In the genomic region with DNA sequence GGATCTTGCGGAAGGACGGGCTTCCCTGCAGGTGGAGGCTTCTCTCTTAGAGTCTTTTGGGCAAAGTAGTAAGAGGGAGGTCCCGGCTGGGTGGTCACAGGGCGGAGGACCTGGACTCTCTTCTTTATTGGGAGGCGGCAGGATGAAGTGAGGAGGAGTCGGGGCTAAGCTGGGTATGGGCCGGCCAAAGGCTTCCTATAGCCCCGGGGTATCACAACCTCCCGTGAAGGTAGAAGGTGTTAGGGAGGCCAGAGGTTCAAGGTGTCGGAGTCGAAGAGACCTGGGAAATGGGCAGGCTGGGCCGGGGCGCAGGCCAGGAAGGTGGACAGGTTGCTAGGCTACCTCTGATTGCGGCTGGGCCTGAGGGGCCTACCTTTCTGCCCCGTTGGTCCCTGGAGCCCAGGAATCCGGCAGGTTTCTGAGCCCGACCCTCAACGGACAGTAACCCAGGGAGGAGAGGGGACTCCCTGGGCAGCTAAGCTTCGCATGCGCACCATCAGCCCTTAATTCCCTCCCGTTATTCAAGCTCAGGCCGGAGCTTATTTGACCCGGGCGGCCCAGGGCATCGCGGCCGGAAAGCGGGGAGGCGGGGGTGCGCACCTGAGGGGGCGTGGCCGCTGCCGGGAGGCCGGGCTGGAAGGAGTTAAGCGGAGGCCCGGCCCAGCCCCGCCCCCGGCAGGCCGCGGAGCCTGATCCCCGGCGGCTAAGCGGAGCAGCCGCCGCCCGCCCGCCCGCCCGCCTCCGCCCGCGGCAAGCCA, we compare ENCODE assay signal across 8 cellular contexts. TPM values are rescaled to one million over a fixed set of nuclear protein-coding genes. Genes with fewer than 3 reads are reported as not detected.
A peak's percentile ranks its signal among the peaks of the same experiment; 100 is the strongest.
DNase-seq lines count a peak whose midpoint lies in the region; TF ChIP-seq lines count a peak whose summit lies in the region.

A gene with protein sequence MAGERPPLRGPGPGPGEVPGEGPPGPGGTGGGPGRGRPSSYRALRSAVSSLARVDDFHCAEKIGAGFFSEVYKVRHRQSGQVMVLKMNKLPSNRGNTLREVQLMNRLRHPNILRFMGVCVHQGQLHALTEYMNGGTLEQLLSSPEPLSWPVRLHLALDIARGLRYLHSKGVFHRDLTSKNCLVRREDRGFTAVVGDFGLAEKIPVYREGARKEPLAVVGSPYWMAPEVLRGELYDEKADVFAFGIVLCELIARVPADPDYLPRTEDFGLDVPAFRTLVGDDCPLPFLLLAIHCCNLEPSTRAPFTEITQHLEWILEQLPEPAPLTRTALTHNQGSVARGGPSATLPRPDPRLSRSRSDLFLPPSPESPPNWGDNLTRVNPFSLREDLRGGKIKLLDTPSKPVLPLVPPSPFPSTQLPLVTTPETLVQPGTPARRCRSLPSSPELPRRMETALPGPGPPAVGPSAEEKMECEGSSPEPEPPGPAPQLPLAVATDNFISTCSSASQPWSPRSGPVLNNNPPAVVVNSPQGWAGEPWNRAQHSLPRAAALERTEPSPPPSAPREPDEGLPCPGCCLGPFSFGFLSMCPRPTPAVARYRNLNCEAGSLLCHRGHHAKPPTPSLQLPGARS (plus strand): TSS at position 685 of the 758 bp plus-strand sequence. CDS start 358 bp downstream, outside the sequence.

- peak within 1 kb of the TSS; percentile 80 for H3K9ac ChIP-seq in ES-I3 (ENCODE audit: low read depth, low read length)
- H3K9ac ChIP-seq in H9 (ENCODE audit: extremely low read depth, insufficient read length, low read length), result peak within 1 kb of the TSS; percentile 26

- H3K27ac Mint-ChIP-seq in H9, result peak within 1 kb of the TSS; percentile 97 to 100 (median 98)
- H3K27ac Mint-ChIP-seq in type B pancreatic cell, result peak within 1 kb of the TSS; percentile 100

- peak within 1 kb of the TSS; percentile 18 for H2AFZ ChIP-seq in H9 (ENCODE audit: low read length)

- H2AK5ac ChIP-seq in H9 (ENCODE audit: insufficient read length, low read length), result no peak within 1 kb of the TSS

- no peak within 1 kb of the TSS for H4K91ac ChIP-seq in H9 (ENCODE audit: insufficient read length, low read depth, low read length)

- H3K4me3 Mint-ChIP-seq in H9, result peak within 1 kb of the TSS; percentile 93 to 97
- peak within 1 kb of the TSS; percentile 98 for H3K4me3 Mint-ChIP-seq in type B pancreatic cell

- H3K23me2 ChIP-seq in H9 (ENCODE audit: insufficient read length, low read depth, low read length, poor library complexity, severe bottlenecking), result peaks cover 15% of the 10 kb centered on the region

- no peak within 1 kb of the TSS for H2BK12ac ChIP-seq in H9 (ENCODE audit: insufficient read length, low read depth, low read length)

- intact Hi-C loops in T-helper 1 cell treated with Interleukin-12 subunit alpha and Interleukin-12 subunit beta and Interleukin-4 antibody, amounts not matched to agents 30 ng/mL and 1 ng/mL, for 36 hours (cut with micrococcal nuclease), result loop anchor here (1.0 to 5.0 kb wide), 21 partner anchors 15 to 1227 kb away; partner anchors contain the start of genes ARHGEF39, CCDC107, CREB3 and DNAI1
- intact Hi-C loops in left ventricle myocardium inferior (cut with micrococcal nuclease), result no loop called here
- intact Hi-C loops in posterior vena cava (cut with DNase I), result loop anchor here in 1 of 2 donors (2.0 kb wide), 1 partner anchor 50 kb away; no protein-coding TSS in a partner anchor

- H3K4me1 ChIP-seq in ES-I3 (ENCODE audit: insufficient read depth, low read length), result peaks cover 2% of the 10 kb centered on the region; the same call in 1 of the 2 replicates
- H3K4me1 ChIP-seq in H9 (ENCODE audit: insufficient read depth, low read length), result no peaks in the 10 kb centered on the region; the same call in 1 of the 2 replicates
- H3K4me1 ChIP-seq in left ventricle myocardium inferior, result peaks cover 36% of the 10 kb centered on the region

- peaks cover 3% of the 10 kb centered on the region; the same call in 1 of the 2 replicates for H3K27me3 Mint-ChIP-seq in H9 (ENCODE audit: low read depth)
- H3K27me3 Mint-ChIP-seq in type B pancreatic cell, result no peaks in the 10 kb centered on the region

- no peak within 1 kb of the TSS for H3K23ac ChIP-seq in H9 (ENCODE audit: insufficient read length, low read depth, low read length)

- peaks cover 9 to 24% (median 21%) of the 10 kb centered on the region in 3 experiments; a peak in 6 of 7 replicates for H3K36me3 Mint-ChIP-seq in H9 (ENCODE audit: insufficient read depth in 1 of 3, low read depth in 3 of 3)
- peaks cover 5% of the 10 kb centered on the region for H3K36me3 Mint-ChIP-seq in type B pancreatic cell

- H3K27me3 ChIP-seq in H9 (ENCODE audit: insufficient read depth, low read length) (no peaks in the 10 kb centered on the region), MG63 (no peaks in the 10 kb centered on the region), left ventricle myocardium inferior (ENCODE audit: low read depth) (no peaks in the 10 kb centered on the region)

- H2BK5ac ChIP-seq in H9 (ENCODE audit: insufficient read length, low read length), result no peak within 1 kb of the TSS

- H3K9me3 Mint-ChIP-seq in H9 (no peaks in the 10 kb centered on the region), type B pancreatic cell (peaks cover 5% of the 10 kb centered on the region)

- H2BK20ac ChIP-seq in H9 (ENCODE audit: low read depth, low read length, poor library complexity, severe bottlenecking), result no peak within 1 kb of the TSS

- TF ChIP-seq CTCF in H9 (conservative IDR thresholded peaks at IDR 0.05), result no peak
- no peak for TF ChIP-seq CTCF in left ventricle myocardium inferior (IDR thresholded peaks at IDR 0.05; ENCODE audit: borderline replicate concordance)
- TF ChIP-seq CTCF in type B pancreatic cell (conservative IDR thresholded peaks at IDR 0.05), result no peak

- H3K4me3 ChIP-seq in MG63 (peak within 1 kb of the TSS; percentile 80), left ventricle myocardium inferior (peak within 1 kb of the TSS; percentile 82)

- DNase-seq in H9, result peak; percentile 90
- DNase-seq in MG63, result peak; percentile 95
- DNase-seq in amniotic epithelial cell (ENCODE audit: low read depth), result peak; percentile 53
- peak; percentile 77 for DNase-seq in left ventricle myocardium inferior
- DNase-seq in posterior vena cava (ENCODE audit: low spot score), result peak; percentile 91
- DNase-seq in type B pancreatic cell (ENCODE audit: extremely low spot score, unreplicated experiment), result peak; percentile 83

- H3T11ph ChIP-seq in H9 (ENCODE audit: low read length), result no peak within 1 kb of the TSS

- no peaks in the 10 kb centered on the region for H4K20me1 ChIP-seq in H9 (ENCODE audit: control insufficient read depth, insufficient read depth, insufficient read length)

- no peaks in the 10 kb centered on the region for H3K79me1 ChIP-seq in H9 (ENCODE audit: insufficient read depth, low read depth, low read length, poor library complexity, severe bottlenecking)

- no CpG with 5 or more reads among the region's 52 CpGs for WGBS in H9 (ENCODE audit: extremely low coverage, insufficient read length, low lambda C conversion rate)

- H3K56ac ChIP-seq in H9 (ENCODE audit: insufficient read length, low read depth, low read length), result no peak within 1 kb of the TSS

- H2BK120ac ChIP-seq in H9 (ENCODE audit: low read depth, low read length, poor library complexity, severe bottlenecking), result no peak within 1 kb of the TSS

- H3K4me1 Mint-ChIP-seq in H9 (peaks cover 16 to 26% of the 10 kb centered on the region in 2 experiments), type B pancreatic cell (ENCODE audit: unreplicated experiment) (peaks cover 19% of the 10 kb centered on the region)

- H3K18ac ChIP-seq in H9 (ENCODE audit: insufficient read length, low read depth, low read length), result peak within 1 kb of the TSS; percentile 39

- H3K9me3 ChIP-seq in ES-I3 (ENCODE audit: control insufficient read depth, insufficient read depth, low read length) (no peaks in the 10 kb centered on the region), H9 (ENCODE audit: control insufficient read depth, low read depth, low read length) (no peaks in the 10 kb centered on the region), MG63 (no peaks in the 10 kb centered on the region), left ventricle myocardium inferior (replicated peaks) (no peaks in the 10 kb centered on the region)

- H3K79me2 ChIP-seq in H9 (ENCODE audit: insufficient read depth, low read length), result no peaks in the 10 kb centered on the region

- H3K4me2 ChIP-seq in H9 (ENCODE audit: insufficient read depth, insufficient read length, low read length), result peak within 1 kb of the TSS; percentile 88

- no peak within 1 kb of the TSS for H2BK15ac ChIP-seq in H9 (ENCODE audit: low read depth, low read length)

- no peak within 1 kb of the TSS for H4K5ac ChIP-seq in H9 (ENCODE audit: insufficient read length, low read depth, low read length)

- no peak within 1 kb of the TSS for H4K8ac ChIP-seq in H9 (replicated peaks; ENCODE audit: insufficient read length, low read depth, low read length)

- H3K4ac ChIP-seq in H9 (ENCODE audit: low read depth, low read length), result no peak within 1 kb of the TSS

- H3K27ac ChIP-seq in H9 (ENCODE audit: insufficient read length, low read depth, low read length) (no peak within 1 kb of the TSS), left ventricle myocardium inferior (replicated peaks) (peak within 1 kb of the TSS; percentile 98)

- H3K14ac ChIP-seq in H9 (ENCODE audit: insufficient read depth, low read length), result peak within 1 kb of the TSS; percentile 43

- H3K36me3 ChIP-seq in ES-I3 (ENCODE audit: insufficient read depth, low read length) (no peaks in the 10 kb centered on the region; the same call in 1 of the 2 replicates), MG63 (peaks cover 40% of the 10 kb centered on the region), left ventricle myocardium inferior (peaks cover 22% of the 10 kb centered on the region)

RNA-seq across cellular contexts. Expression of the gene that starts here (rescaled TPM):
- total RNA-seq in H9 (2021) (28.1 and 28.6 TPM in 2 replicates), left ventricle myocardium inferior (25.4 TPM), posterior vena cava (10 to 100 TPM; 50.8 to 61.1 TPM), type B pancreatic cell (ENCODE audit: low replicate concordance) (30.6 and 42.4 TPM in 2 replicates)
- 17.4 and 21.5 TPM in 2 replicates for total RNA-seq in MG63 (2014; rRNA removed; shearing (Covaris generic); ENCODE audit: low replicate concordance)
- 32.6 and 37.1 TPM in 2 replicates for total RNA-seq in T-helper 1 cell treated with Interleukin-12 subunit alpha and Interleukin-12 subunit beta and Interleukin-4 antibody, amounts not matched to agents 30 ng/mL and 1 ng/mL, for 36 hours
